ENCODE assay signal across 1 cellular context in genomic region chr2:219561179-219562048, GRCh38.
TF ChIP-seq lines count a peak whose summit lies in the region.

No MANE protein-coding gene starts in this region.

TF ChIP-seq in H1, 55 proteins besides CTCF, POLR2A, EP300 and RAD21:
- TF ChIP-seq CREB1 (IDR thresholded peaks at IDR 0.05) (no peak), POU5F1 (IDR thresholded peaks at IDR 0.05; ENCODE audit: low read depth, low read length) (no peak), POLR2AphosphoS5 (IDR thresholded peaks at IDR 0.05; ENCODE audit: low read depth, low read length) (peak; percentile 46; the same call in 1 of the 2 replicates), HDAC2 (IDR thresholded peaks at IDR 0.05; ENCODE audit: borderline replicate concordance in 1 of 2, low read depth in 2 of 2, low read length in 2 of 2) (no peak)
TF ChIP-seq in H1: peak in this region for 1.
